ENCODE assay signal across 10 cellular contexts in genomic region chr1:12171206-12172041, GRCh38. TPM values are rescaled to one million over a fixed set of nuclear protein-coding genes. Genes with fewer than 3 reads are reported as not detected.
A peak's percentile ranks its signal among the peaks of the same experiment; 100 is the strongest.
DNase-seq lines count a peak whose midpoint lies in the region; ATAC-seq, FAIRE-seq and TF ChIP-seq lines count a peak whose summit lies in the region.
"Had no signal": no experiment of that assay in that cellular context is flagged by ENCODE, and none has a peak within 500 bp of the region (broad histone marks: within the 10 kb centered on the region; RNA-seq: fewer than 3 reads in every experiment).

No MANE protein-coding gene starts in this region.

- no peaks in the 10 kb centered on the region for H3K36me3 ChIP-seq in CD4-positive, alpha-beta memory T cell (ENCODE audit: insufficient read depth, low read length)
- no peaks in the 10 kb centered on the region for H3K36me3 ChIP-seq in osteoblast (ENCODE audit: insufficient read depth, low read length)

- peaks cover 0 to 3% of the 10 kb centered on the region in 2 donors for H3K27me3 Mint-ChIP-seq in CD4-positive, alpha-beta memory T cell
- peaks cover 2% of the 10 kb centered on the region for H3K27me3 Mint-ChIP-seq in activated naive CD8-positive, alpha-beta T cell treated with anti-CD3 and anti-CD28 coated beads, Interleukin-2, amount 50 U/mL, for 24 hours

- POLR2A ChIA-PET in CD4-positive, alpha-beta memory T cell (lab: Charles Lee; ENCODE audit: partially characterized antibody), result interaction anchor here (1.1 to 50.6 kb wide), 5 partner anchors 10 to 38 kb away, joined by 3 to 1713 read pairs (median 24); no protein-coding TSS in a partner anchor

- peaks cover 87% of the 10 kb centered on the region for H3K79me2 ChIP-seq in osteoblast (ENCODE audit: insufficient read depth, low read length)

- peak overlapping the region; percentile 97 for H3K27ac ChIP-seq in CD4-positive, alpha-beta memory T cell (ENCODE audit: low read depth, low read length)
- no peak overlapping the region for H3K27ac ChIP-seq in osteoblast (ENCODE audit: low read depth, low read length)

- H3K9me3 Mint-ChIP-seq in CD4-positive, alpha-beta memory T cell, result no peaks in the 10 kb centered on the region
- peaks cover 5% of the 10 kb centered on the region for H3K9me3 Mint-ChIP-seq in activated naive CD8-positive, alpha-beta T cell treated with anti-CD3 and anti-CD28 coated beads, Interleukin-2, amount 50 U/mL, for 24 hours

- H3K4me2 ChIP-seq in osteoblast (ENCODE audit: insufficient read depth, low read length), result no peak overlapping the region

- H3K9me3 ChIP-seq in CD4-positive, alpha-beta memory T cell (ENCODE audit: control insufficient read depth in 1 of 2, low read length in 2 of 2), result no peaks in the 10 kb centered on the region
- H3K9me3 ChIP-seq in osteoblast (ENCODE audit: low read depth, low read length), result no peaks in the 10 kb centered on the region

- FAIRE-seq in GM18507 (lab: Jason Lieb, UNC), result peak; percentile 63

- ATAC-seq in activated naive CD8-positive, alpha-beta T cell treated with anti-CD3 and anti-CD28 coated beads, Interleukin-2, amount 50 U/mL, for 24 hours, result peak; percentile 31
- no peak for ATAC-seq in GM18907 (IDR thresholded peaks at IDR 0.05; ENCODE audit: unreplicated experiment)

- CTCF ChIA-PET in CD4-positive, alpha-beta memory T cell (lab: Charles Lee; ENCODE audit: partially characterized antibody), result interaction anchor here (1.1 to 3.2 kb wide), 3 partner anchors 25 to 46 kb away, joined by 3 to 24 read pairs (median 3); no protein-coding TSS in a partner anchor

- intact Hi-C loops in CD4-positive, alpha-beta memory T cell (cut with micrococcal nuclease), result loop anchor here (2.0 kb wide), 1 partner anchor 13 kb away; no protein-coding TSS in a partner anchor
- intact Hi-C loops in head of caudate nucleus (cut with DNase I), result no loop called here

- H4K20me1 ChIP-seq in osteoblast (ENCODE audit: insufficient read depth, low read length), result peaks cover 25% of the 10 kb centered on the region

- peaks cover 22 to 44% of the 10 kb centered on the region in 2 donors for H3K36me3 Mint-ChIP-seq in CD4-positive, alpha-beta memory T cell
- peaks cover 65% of the 10 kb centered on the region for H3K36me3 Mint-ChIP-seq in activated naive CD8-positive, alpha-beta T cell treated with anti-CD3 and anti-CD28 coated beads, Interleukin-2, amount 50 U/mL, for 24 hours (ENCODE audit: low read depth)

- H2AFZ ChIP-seq in osteoblast (ENCODE audit: low read length), result no peak overlapping the region

- H3K4me3 ChIP-seq in CD4-positive, alpha-beta memory T cell (ENCODE audit: low read length in 2 of 2), result peak overlapping the region in 1 of 2 donors; percentile 13
- H3K4me3 ChIP-seq in osteoblast (ENCODE audit: insufficient read depth, low read length), result no peak overlapping the region

- peak overlapping the region; percentile 99 to 100 (median 100) for H3K27ac Mint-ChIP-seq in CD4-positive, alpha-beta memory T cell
- H3K27ac Mint-ChIP-seq in activated naive CD8-positive, alpha-beta T cell treated with anti-CD3 and anti-CD28 coated beads, Interleukin-2, amount 50 U/mL, for 24 hours, result peak overlapping the region; percentile 98

- H3K4me1 Mint-ChIP-seq in CD4-positive, alpha-beta memory T cell, result peaks cover 47 to 89% (median 76%) of the 10 kb centered on the region in 4 donors
- peaks cover 84% of the 10 kb centered on the region for H3K4me1 Mint-ChIP-seq in activated naive CD8-positive, alpha-beta T cell treated with anti-CD3 and anti-CD28 coated beads, Interleukin-2, amount 50 U/mL, for 24 hours

- peak overlapping the region in 7 of 8 donors; percentile 57 to 89 (median 81) for H3K4me3 Mint-ChIP-seq in CD4-positive, alpha-beta memory T cell
- H3K4me3 Mint-ChIP-seq in activated naive CD8-positive, alpha-beta T cell treated with anti-CD3 and anti-CD28 coated beads, Interleukin-2, amount 50 U/mL, for 24 hours, result peak overlapping the region; percentile 83

- H3K27me3 ChIP-seq in CD4-positive, alpha-beta memory T cell (ENCODE audit: insufficient read depth, low read length), result no peaks in the 10 kb centered on the region
- H3K27me3 ChIP-seq in osteoblast (ENCODE audit: insufficient read depth, low read length), result no peaks in the 10 kb centered on the region

- TF ChIP-seq CTCF in osteoblast (IDR thresholded peaks at IDR 0.05; ENCODE audit: extremely low read depth, low read depth, low read length), result no peak

- DNase-seq in CD4-positive, alpha-beta memory T cell, result peak in 4 of 5 donors; percentile 49 to 76 (median 56)
- DNase-seq in GM18507 (ENCODE audit: extremely low spot score, insufficient read length, low read depth) (no peak), osteoblast (ENCODE audit: insufficient read length, low spot score, missing footprints) (peak; percentile 71), head of caudate nucleus (no peak), HK-2 (ENCODE audit: unreplicated experiment) (no peak)
- DNase-seq in activated naive CD8-positive, alpha-beta T cell treated with anti-CD3 and anti-CD28 coated beads, Interleukin-2, amount 50 U/mL, for 24 hours, result no peak
- DNase-seq: aorta, COR-L47 had no signal

- peaks cover 86% of the 10 kb centered on the region for H3K4me1 ChIP-seq in CD4-positive, alpha-beta memory T cell (ENCODE audit: insufficient read depth, low read length)
- H3K4me1 ChIP-seq in osteoblast (ENCODE audit: insufficient read depth, low read length), result peaks cover 9% of the 10 kb centered on the region

RNA-seq across cellular contexts. Expression of gene TNFRSF1B, which starts 4.6 kb away (rescaled TPM):
- total RNA-seq in CD4-positive, alpha-beta memory T cell, result 100 to 1,000 TPM; 111 TPM
- polyA plus RNA-seq in CD4-positive, alpha-beta memory T cell, result 100 to 1,000 TPM; 150 to 201 TPM
- total RNA-seq in osteoblast, result 11.2 and 12.7 TPM in 2 replicates
- total RNA-seq: MCF 10A had no signal

RNA-seq across cellular contexts. Expression of gene VPS13D, which starts 58.4 kb away (rescaled TPM):
- 10 to 100 TPM; 92.7 to 96.3 TPM for total RNA-seq in CD4-positive, alpha-beta memory T cell
- 10 to 100 TPM; 10.2 to 12.3 TPM for polyA plus RNA-seq in CD4-positive, alpha-beta memory T cell
- total RNA-seq in osteoblast, result 46.0 and 48.5 TPM in 2 replicates

Comparison
In these comparisons a context has a peak if more than half of its experiments do, and no peak if none do; other contexts are left out.
1. DNase-seq: peak in CD4-positive, alpha-beta memory T cell (4 of 5) and osteoblast (single experiment); none in GM18507 (single experiment), activated naive CD8-positive, alpha-beta T cell treated with anti-CD3 and anti-CD28 coated beads, Interleukin-2, amount 50 U/mL, for 24 hours (single experiment), head of caudate nucleus (0 of 42) and HK-2 (single experiment).